8 cellular contexts compared by ENCODE assay signal in the genomic region with DNA sequence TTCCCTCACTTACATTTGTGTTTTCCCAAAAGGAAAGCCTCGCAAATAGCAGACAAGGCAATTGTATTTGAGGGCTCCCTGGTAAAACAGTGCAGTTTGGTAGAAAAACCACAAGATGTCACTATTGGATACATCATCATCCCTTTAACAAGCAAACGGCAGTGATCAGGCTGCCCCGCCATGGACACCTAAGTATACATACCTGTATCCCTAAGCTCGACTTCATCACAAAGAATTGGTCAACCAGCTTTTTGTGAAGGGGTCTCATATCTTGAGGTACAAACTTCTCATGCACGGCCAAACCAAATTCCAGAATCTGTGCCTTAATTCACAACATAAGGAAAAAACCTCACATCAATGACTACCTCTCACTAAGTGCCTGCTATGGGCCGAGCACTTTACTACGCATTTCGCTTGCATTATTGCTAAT.
A peak's percentile ranks its signal among the peaks of the same experiment; 100 is the strongest.
DNase-seq lines count a peak whose midpoint lies in the region; ATAC-seq and TF ChIP-seq lines count a peak whose summit lies in the region.

No MANE protein-coding gene starts in this region.

- no peak overlapping the region for H3K4me3 Mint-ChIP-seq in CD4-positive, CD25-positive, alpha-beta regulatory T cell
- H3K4me3 Mint-ChIP-seq in endothelial cell (ENCODE audit: unreplicated experiment) = no peak overlapping the region

- H3K4me1 Mint-ChIP-seq in CD4-positive, CD25-positive, alpha-beta regulatory T cell = no peaks in the 10 kb centered on the region
- H3K4me1 Mint-ChIP-seq in endothelial cell (ENCODE audit: unreplicated experiment) = no peaks in the 10 kb centered on the region

- TF ChIP-seq CTCF in endothelial cell (IDR thresholded peaks at IDR 0.05; ENCODE audit: unreplicated experiment) = peak; percentile 3
- peak; percentile 62 for TF ChIP-seq CTCF in mucosa of descending colon (IDR thresholded peaks at IDR 0.05)
- peak; percentile 18 to 59 (median 44) for TF ChIP-seq CTCF in upper lobe of left lung (IDR thresholded peaks at IDR 0.05)

- no peaks in the 10 kb centered on the region for H3K9me3 Mint-ChIP-seq in CD4-positive, CD25-positive, alpha-beta regulatory T cell
- no peaks in the 10 kb centered on the region for H3K9me3 Mint-ChIP-seq in endothelial cell (ENCODE audit: unreplicated experiment)

- no peak overlapping the region for H3K27ac ChIP-seq in CD4-positive, CD25-positive, alpha-beta regulatory T cell (ENCODE audit: insufficient read depth, low read length, poor library complexity, severe bottlenecking)
- no peak overlapping the region for H3K27ac ChIP-seq in upper lobe of left lung

- no peaks in the 10 kb centered on the region for H3K4me1 ChIP-seq in CD4-positive, CD25-positive, alpha-beta regulatory T cell (ENCODE audit: control insufficient read depth, insufficient read depth, low read length, poor library complexity, severe bottlenecking)
- H3K4me1 ChIP-seq in mucosa of descending colon (ENCODE audit: low read depth) (no peaks in the 10 kb centered on the region), upper lobe of left lung (no peaks in the 10 kb centered on the region)

- peak; percentile 9 to 72 (median 44) for DNase-seq in CD4-positive, CD25-positive, alpha-beta regulatory T cell
- peak; percentile 54 for DNase-seq in NCI-H146 treated with DMSO at 0.1 percent for 48 hours (lab: John Stamatoyannopoulos, UW; ENCODE audit: unreplicated experiment)
- peak; percentile 8 for DNase-seq in T-helper 9 cell
- DNase-seq in endothelial cell (ENCODE audit: low spot score) = peak; percentile 38
- DNase-seq in mucosa of descending colon = peak in 2 of 3 donors; percentile 32 to 63
- DNase-seq in upper lobe of left lung = no peak

- H3K36me3 Mint-ChIP-seq in CD4-positive, CD25-positive, alpha-beta regulatory T cell = no peaks in the 10 kb centered on the region
- H3K36me3 Mint-ChIP-seq in endothelial cell (ENCODE audit: low read depth, unreplicated experiment) = peaks cover 53% of the 10 kb centered on the region

- 50 to 51% methylated on average over 8 of the region's 8 CpGs for WGBS in upper lobe of left lung, 2 donors

- H3K27me3 ChIP-seq in CD4-positive, CD25-positive, alpha-beta regulatory T cell (ENCODE audit: control insufficient read depth, insufficient read depth, low read length) = no peaks in the 10 kb centered on the region
- H3K27me3 ChIP-seq in upper lobe of left lung = no peaks in the 10 kb centered on the region

- no peak for TF ChIP-seq EP300 in upper lobe of left lung (IDR thresholded peaks at IDR 0.05)

- H3K27ac Mint-ChIP-seq in CD4-positive, CD25-positive, alpha-beta regulatory T cell = no peak overlapping the region
- H3K27ac Mint-ChIP-seq in endothelial cell (ENCODE audit: unreplicated experiment) = no peak overlapping the region

- no peaks in the 10 kb centered on the region for H3K9me3 ChIP-seq in CD4-positive, CD25-positive, alpha-beta regulatory T cell (ENCODE audit: control insufficient read depth in 2 of 2, low read length in 2 of 2)
- H3K9me3 ChIP-seq in mucosa of descending colon (no peaks in the 10 kb centered on the region), upper lobe of left lung (no peaks in the 10 kb centered on the region)

- no peak for TF ChIP-seq POLR2A in upper lobe of left lung (IDR thresholded peaks at IDR 0.05)

- peak; percentile 48 to 57 for ATAC-seq in CD4-positive, CD25-positive, alpha-beta regulatory T cell (ENCODE audit: low read depth in 2 of 2)
- peak; percentile 96 for ATAC-seq in GM18858 (IDR thresholded peaks at IDR 0.05; ENCODE audit: unreplicated experiment)
- ATAC-seq in HG02943 (IDR thresholded peaks at IDR 0.05; ENCODE audit: low read depth, unreplicated experiment) = peak; percentile 79
- peak; percentile 95 for ATAC-seq in mucosa of descending colon
- ATAC-seq in upper lobe of left lung (ENCODE audit: low FRiP score in 2 of 2) = peak; percentile 52 to 61

- peaks cover 5% of the 10 kb centered on the region for H3K27me3 Mint-ChIP-seq in CD4-positive, CD25-positive, alpha-beta regulatory T cell
- H3K27me3 Mint-ChIP-seq in endothelial cell (ENCODE audit: unreplicated experiment) = no peaks in the 10 kb centered on the region

- no peaks in the 10 kb centered on the region for H3K36me3 ChIP-seq in CD4-positive, CD25-positive, alpha-beta regulatory T cell (ENCODE audit: control insufficient read depth, insufficient read depth, low read length)
- H3K36me3 ChIP-seq in mucosa of descending colon (ENCODE audit: low read depth) = no peaks in the 10 kb centered on the region
- H3K36me3 ChIP-seq in upper lobe of left lung = peaks cover 0 to 88% (median 38%) of the 10 kb centered on the region in 4 donors

- intact Hi-C loops in mucosa of descending colon (cut with DNase I, micrococcal nuclease) = loop anchor here in 1 of 2 donors (10.0 kb wide), 1 partner anchor 753 kb away; no protein-coding TSS in a partner anchor

- no peak overlapping the region for H3K4me3 ChIP-seq in CD4-positive, CD25-positive, alpha-beta regulatory T cell (ENCODE audit: low read depth, low read length)
- H3K4me3 ChIP-seq in mucosa of descending colon (no peak overlapping the region), upper lobe of left lung (no peak overlapping the region)

Comparison
In these comparisons a context has a peak if more than half of its experiments do, and no peak if none do; other contexts are left out.
1. DNase-seq: peak in CD4-positive, CD25-positive, alpha-beta regulatory T cell (3 of 3), NCI-H146 treated with DMSO at 0.1 percent for 48 hours (single experiment), T-helper 9 cell (single experiment), endothelial cell (single experiment) and mucosa of descending colon (2 of 3); none in upper lobe of left lung (0 of 2).
2. CTCF ChIP-seq: peak in every context shown above with its lines; median percentile 62 in mucosa of descending colon; 44 in upper lobe of left lung; 3 in endothelial cell.
3. Peak in every context shown above with its lines, with median percentiles within 50 percentile points of each other: ATAC-seq.